Comparison of ENCODE assay signal across 2 cellular contexts in the genomic region with DNA sequence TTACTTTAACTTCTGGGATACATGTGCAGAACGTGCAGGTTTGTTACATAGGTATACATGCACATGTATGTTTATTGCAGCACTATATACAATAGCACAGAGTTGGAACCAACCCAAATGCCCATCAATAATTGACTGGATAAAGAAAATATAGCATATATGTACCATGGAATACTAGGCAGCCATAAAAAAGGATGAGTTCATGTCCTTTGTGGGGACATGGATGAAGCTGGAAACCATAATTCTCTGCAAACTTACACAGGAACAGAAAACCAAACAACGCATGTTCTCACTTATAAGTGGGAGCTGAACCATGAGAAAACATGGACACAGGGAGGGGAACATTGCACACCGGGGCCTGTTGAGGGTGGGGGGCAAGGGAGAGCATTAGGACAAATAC.
TF ChIP-seq lines count a peak whose summit lies in the region.

No MANE protein-coding gene starts in this region.

TF ChIP-seq in HEK293, 187 proteins besides CTCF, POLR2A, EP300 and RAD21:
- peak; percentile 85 for TF ChIP-seq ZNF146 (tag by site-specific recombination; IDR thresholded peaks at IDR 0.05)
TF ChIP-seq in HEK293: peak in this region for 1; not testable (repeated sequence) for 186.

TF ChIP-seq in K562, 482 proteins besides CTCF, POLR2A, EP300 and RAD21:
- peak; percentile 66 for TF ChIP-seq ZNF146 (CRISPR knock-in tag; IDR thresholded peaks at IDR 0.05; ENCODE audit: unreplicated experiment)
